In genomic region chr1:158203693-158204457, GRCh38 we compare ENCODE assay signal across 1 cellular context.
TF ChIP-seq lines count a peak whose summit lies in the region.

No MANE protein-coding gene starts in this region.

TF ChIP-seq in GM12878, 131 proteins besides CTCF, POLR2A, EP300 and RAD21 (continued from another document):
- TF ChIP-seq PRDM15 (CRISPR knock-in tag; IDR thresholded peaks at IDR 0.05) (no peak), USF2 (IDR thresholded peaks at IDR 0.05; ENCODE audit: borderline replicate concordance, low read depth, low read length) (no peak), ZSCAN29 (IDR thresholded peaks at IDR 0.05) (no peak), NFIC (IDR thresholded peaks at IDR 0.05; ENCODE audit: low read depth, low read length) (no peak), SPI1 (IDR thresholded peaks at IDR 0.05; ENCODE audit: borderline replicate concordance, insufficient read depth, low read depth, low read length) (no peak), MYB (IDR thresholded peaks at IDR 0.05; ENCODE audit: borderline replicate concordance, low read depth, low read length) (no peak), BHLHE40 (IDR thresholded peaks at IDR 0.05; ENCODE audit: borderline replicate concordance in 1 of 2, low read depth in 2 of 2, low read length in 1 of 2) (peak; percentile 50 to 67; a peak in 3 of 4 replicates), CBX3 (IDR thresholded peaks at IDR 0.05; ENCODE audit: borderline replicate concordance, low read depth) (no peak), RBBP5 (conservative IDR thresholded peaks at IDR 0.05) (no peak)
